Comparison of ENCODE assay signal across 19 cellular contexts in the genomic region with DNA sequence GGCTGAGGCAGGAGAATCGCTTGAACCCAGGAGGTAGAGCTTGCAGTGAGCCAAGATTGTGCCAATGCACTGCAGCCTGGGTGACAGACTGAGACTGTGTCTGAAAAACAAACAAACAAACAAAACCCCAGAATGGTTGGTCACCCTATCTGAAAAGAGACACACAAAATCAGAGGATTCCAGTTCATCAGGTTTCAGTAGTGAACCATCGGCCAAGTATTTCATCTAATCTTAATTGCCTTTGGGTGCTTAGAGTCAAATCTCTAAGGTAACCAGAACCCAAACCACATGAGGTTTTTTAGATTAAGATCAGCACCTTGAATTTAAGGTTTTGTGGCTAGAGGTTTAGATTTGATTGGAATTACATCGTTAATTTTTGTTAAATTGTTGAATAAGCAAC. TPM values are rescaled to one million over a fixed set of nuclear protein-coding genes. Genes with fewer than 3 reads are reported as not detected.
DNase-seq lines count a peak whose midpoint lies in the region; ATAC-seq and TF ChIP-seq lines count a peak whose summit lies in the region.
"Had no signal": no experiment of that assay in that cellular context is flagged by ENCODE, and none has a peak within 500 bp of the region (broad histone marks: within the 10 kb centered on the region; RNA-seq: fewer than 3 reads in every experiment).

No MANE protein-coding gene starts in this region.

- POLR2A ChIA-PET in HEK293 (lab: Yijun Ruan, JAX), result no interaction called here
- POLR2A ChIA-PET in activated CD8-positive, alpha-beta T cell treated with anti-CD3 and anti-CD28 coated beads, Interleukin-2, amount 10 ng/mL, durations not matched to agents 7 days and 5 days (lab: Charles Lee), result interaction anchor here (1.1 kb wide), 1 partner anchor 10 kb away, joined by 4 read pairs; no protein-coding TSS in a partner anchor

- no TSS peak for BruUV-seq in Calu3 (replicated peaks; lab: Mats Ljungman, UMichigan)

- H3K4me1 ChIP-seq in HEK293 (ENCODE audit: control insufficient read depth, insufficient read depth, low read length), result no peaks in the 10 kb centered on the region
- H3K4me1 ChIP-seq: neural progenitor cell had no signal

- no peaks in the 10 kb centered on the region for H3K9me3 Mint-ChIP-seq in activated CD8-positive, alpha-beta T cell treated with anti-CD3 and anti-CD28 coated beads, Interleukin-2, amount 10 ng/mL, durations not matched to agents 7 days and 5 days (ENCODE audit: insufficient read depth)
- H3K9me3 Mint-ChIP-seq in Calu3 (ENCODE audit: low read depth, unreplicated experiment), result no peaks in the 10 kb centered on the region
- H3K9me3 Mint-ChIP-seq: neural progenitor cell, T-cell had no signal

- H3K36me3 ChIP-seq in HEK293 (ENCODE audit: control insufficient read depth in 2 of 2, insufficient read depth in 1 of 2, low read length in 2 of 2), result peaks cover 13 to 58% of the 10 kb centered on the region in 2 experiments

- DNase-seq in SIG-M5 treated with dmso at 0.1 percent for 504 hours (lab: John Stamatoyannopoulos, UW; ENCODE audit: unreplicated experiment), result peak; percentile 7
- no peak for DNase-seq in SIG-M5 (lab: John Stamatoyannopoulos, UW)
- no peak for DNase-seq in activated CD8-positive, alpha-beta T cell treated with anti-CD3 and anti-CD28 coated beads, Interleukin-2, amount 10 ng/mL, durations not matched to agents 7 days and 5 days
- peak; percentile 16 for DNase-seq in kidney tubule cell (ENCODE audit: low spot score)
- no peak for DNase-seq in NCI-H526 treated with DMSO at 0.1 percent for 48 hours (lab: John Stamatoyannopoulos, UW)
- DNase-seq in RKO (ENCODE audit: low spot score), result no peak
- no peak for DNase-seq in Calu3
- DNase-seq: activated CD4-positive, alpha-beta T cell treated with anti-CD3 and anti-CD28 coated beads, Interleukin-2, amount 50 U/mL, for 48 hours; activated T-cell treated with anti-CD3 and anti-CD28 coated beads, Interleukin-2, amount 50 U/mL, for 1 hour; dorsolateral prefrontal cortex; H7; left ventricle myocardium superior; NCI-H187; NCI-H510A; Right ventricle myocardium superior; stimulated activated CD4-positive, alpha-beta T cell treated with anti-CD3 and anti-CD28 coated beads, Interleukin-4, amount 100 ng/mL, for 24 hours; T-cell had no signal

- H3K4me3 ChIP-seq in HEK293 (ENCODE audit: low read depth, low read length), result no peak overlapping the region
- H3K4me3 ChIP-seq: dorsolateral prefrontal cortex, neural progenitor cell had no signal

- H3K4me3 Mint-ChIP-seq in activated CD8-positive, alpha-beta T cell treated with anti-CD3 and anti-CD28 coated beads, Interleukin-2, amount 10 ng/mL, durations not matched to agents 7 days and 5 days, result no peak overlapping the region
- H3K4me3 Mint-ChIP-seq in Calu3 (ENCODE audit: low read depth, unreplicated experiment), result no peak overlapping the region
- H3K4me3 Mint-ChIP-seq: neural progenitor cell had no signal

- H3K27ac ChIP-seq in HEK293 (ENCODE audit: extremely low read depth, low read depth, low read length), result no peak overlapping the region
- H3K27ac ChIP-seq: dorsolateral prefrontal cortex, neural progenitor cell had no signal

- TF ChIP-seq CTCF in HEK293 (tag by site-specific recombination; IDR thresholded peaks at IDR 0.05), result no peak
- TF ChIP-seq CTCF in Calu3 (IDR thresholded peaks at IDR 0.05; ENCODE audit: unreplicated experiment), result no peak

- H3K27ac Mint-ChIP-seq in activated CD8-positive, alpha-beta T cell treated with anti-CD3 and anti-CD28 coated beads, Interleukin-2, amount 10 ng/mL, durations not matched to agents 7 days and 5 days, result no peak overlapping the region
- H3K27ac Mint-ChIP-seq in Calu3 (ENCODE audit: unreplicated experiment), result no peak overlapping the region
- H3K27ac Mint-ChIP-seq: neural progenitor cell had no signal

- peaks cover 61% of the 10 kb centered on the region for H3K4me1 Mint-ChIP-seq in activated CD8-positive, alpha-beta T cell treated with anti-CD3 and anti-CD28 coated beads, Interleukin-2, amount 10 ng/mL, durations not matched to agents 7 days and 5 days (ENCODE audit: low read depth)
- no peaks in the 10 kb centered on the region for H3K4me1 Mint-ChIP-seq in Calu3 (ENCODE audit: low read depth, unreplicated experiment)

- peaks cover 47% of the 10 kb centered on the region for H3K36me3 Mint-ChIP-seq in activated CD8-positive, alpha-beta T cell treated with anti-CD3 and anti-CD28 coated beads, Interleukin-2, amount 10 ng/mL, durations not matched to agents 7 days and 5 days (ENCODE audit: low read depth)
- H3K36me3 Mint-ChIP-seq in Calu3 (ENCODE audit: insufficient read depth, unreplicated experiment), result peaks cover 14% of the 10 kb centered on the region

- ATAC-seq in activated CD8-positive, alpha-beta T cell treated with anti-CD3 and anti-CD28 coated beads, Interleukin-2, amount 10 ng/mL, durations not matched to agents 7 days and 5 days, result peak; percentile 37
- ATAC-seq: left ventricle myocardium superior, T-cell had no signal

- no peaks in the 10 kb centered on the region for H3K9me3 ChIP-seq in HEK293 (ENCODE audit: control insufficient read depth, insufficient read depth, low read depth, low read length)

- CTCF ChIA-PET in HEK293 (lab: Yijun Ruan, JAX), result interaction anchor here (0.6 to 0.8 kb wide), 2 partner anchors 248 to 957 kb away, joined by 3 read pairs; no protein-coding TSS in a partner anchor
- CTCF ChIA-PET in activated CD8-positive, alpha-beta T cell treated with anti-CD3 and anti-CD28 coated beads, Interleukin-2, amount 10 ng/mL, durations not matched to agents 7 days and 5 days (lab: Charles Lee), result no interaction called here
- CTCF ChIA-PET in Calu3 (lab: Charles Lee), result no interaction called here

- intact Hi-C loops in Calu3 (cut with micrococcal nuclease; ENCODE audit: unreplicated experiment), result no loop called here

- no peaks in the 10 kb centered on the region for H3K27me3 Mint-ChIP-seq in activated CD8-positive, alpha-beta T cell treated with anti-CD3 and anti-CD28 coated beads, Interleukin-2, amount 10 ng/mL, durations not matched to agents 7 days and 5 days (ENCODE audit: low read depth)
- no peaks in the 10 kb centered on the region for H3K27me3 Mint-ChIP-seq in Calu3 (ENCODE audit: unreplicated experiment)
- H3K27me3 Mint-ChIP-seq: T-cell had no signal

TF ChIP-seq in HEK293, 187 proteins besides CTCF, POLR2A, EP300 and RAD21:
- TF ChIP-seq TRIM28 (IDR thresholded peaks at IDR 0.05; ENCODE audit: borderline replicate concordance, low read length) (peak; percentile 52; the same call in 1 of the 2 replicates), ZNF549 (tag by site-specific recombination; IDR thresholded peaks at IDR 0.05) (no peak), OSR2 (tag by site-specific recombination; IDR thresholded peaks at IDR 0.05) (no peak)

RNA-seq across cellular contexts. Expression of a gene that starts 8.3 kb away (rescaled TPM):
- 10 to 100 TPM; 24.0 to 25.6 TPM for total RNA-seq in activated CD8-positive, alpha-beta T cell treated with anti-CD3 and anti-CD28 coated beads, Interleukin-2, amount 10 ng/mL, durations not matched to agents 7 days and 5 days
- 15.2 and 15.7 TPM in 2 replicates for total RNA-seq in Calu3 (2022)

RNA-seq across cellular contexts. Expression of a gene that starts 52.2 kb away (rescaled TPM):
- 10 to 100 TPM; 18.6 to 19.2 TPM for total RNA-seq in activated CD8-positive, alpha-beta T cell treated with anti-CD3 and anti-CD28 coated beads, Interleukin-2, amount 10 ng/mL, durations not matched to agents 7 days and 5 days
- 13.2 and 15.5 TPM in 2 replicates for total RNA-seq in Calu3 (2022)

Comparison
In these comparisons a context has a peak if more than half of its experiments do, and no peak if none do; other contexts are left out.
1. DNase-seq: peak in SIG-M5 treated with dmso at 0.1 percent for 504 hours (single experiment) and kidney tubule cell (single experiment); none in SIG-M5 (single experiment), activated CD8-positive, alpha-beta T cell treated with anti-CD3 and anti-CD28 coated beads, Interleukin-2, amount 10 ng/mL, durations not matched to agents 7 days and 5 days (single experiment), NCI-H526 treated with DMSO at 0.1 percent for 48 hours (single experiment), RKO (single experiment) and Calu3 (single experiment).